ENCODE assay signal across 9 cellular contexts in genomic region chr9:109166771-109167601, GRCh38. TPM values are rescaled to one million over a fixed set of nuclear protein-coding genes. Genes with fewer than 3 reads are reported as not detected.
A peak's percentile ranks its signal among the peaks of the same experiment; 100 is the strongest.
DNase-seq lines count a peak whose midpoint lies in the region; ATAC-seq, FAIRE-seq and TF ChIP-seq lines count a peak whose summit lies in the region.
"Had no signal": no experiment of that assay in that cellular context is flagged by ENCODE, and none has a peak within 500 bp of the region (broad histone marks: within the 10 kb centered on the region; RNA-seq: fewer than 3 reads in every experiment).

Gene FRRS1L, minus strand, starts transcription at chr9:109167249. Its CDS starts 111 bp downstream, at chr9:109167138.

- H3K27ac ChIP-seq in transverse colon (no peak within 1 kb of the TSS), kidney (ENCODE audit: low read depth in 2 of 2, low read length in 2 of 2) (no peak within 1 kb of the TSS)

- H3K27ac Mint-ChIP-seq in activated T-cell treated with anti-CD3 and anti-CD28 coated beads, Interleukin-2, amount 50 U/mL, for 72 hours, result no peak within 1 kb of the TSS
- no peak within 1 kb of the TSS for H3K27ac Mint-ChIP-seq in mesothelial cell of epicardium

- H3K36me3 ChIP-seq in transverse colon, result no peaks in the 10 kb centered on the region
- H3K36me3 ChIP-seq in kidney (ENCODE audit: control insufficient read depth in 1 of 2, insufficient read depth in 2 of 2, low read length in 2 of 2), result no peaks in the 10 kb centered on the region

- DNase-seq in activated T-cell treated with anti-CD3 and anti-CD28 coated beads, Interleukin-2, amount 50 U/mL, for 72 hours, result peak in 1 of 2 donors; percentile 3
- DNase-seq in activated T-cell treated with anti-CD3 and anti-CD28 coated beads, Interleukin-2, amount 50 U/mL, for 48 hours, result no peak
- DNase-seq in cerebellum (ENCODE audit: low spot score), result peak; percentile 89
- peak; percentile 36 to 63 for DNase-seq in mesothelial cell of epicardium (ENCODE audit: low spot score in 2 of 2, unreplicated experiment in 2 of 2)
- no peak for DNase-seq in transverse colon
- DNase-seq in kidney, result no peak
- no peak for DNase-seq in NCI-H1048 (lab: John Stamatoyannopoulos, UW)

- peaks cover 55% of the 10 kb centered on the region for H3K27me3 ChIP-seq in transverse colon

- H3K36me3 Mint-ChIP-seq in activated T-cell treated with anti-CD3 and anti-CD28 coated beads, Interleukin-2, amount 50 U/mL, for 72 hours (ENCODE audit: insufficient read depth in 2 of 2), result peaks cover 0 to 6% of the 10 kb centered on the region in 2 donors
- H3K36me3 Mint-ChIP-seq in mesothelial cell of epicardium, result peaks cover 2% of the 10 kb centered on the region

- TF ChIP-seq POLR2A in transverse colon (IDR thresholded peaks at IDR 0.05), result no peak

- TF ChIP-seq CTCF in mesothelial cell of epicardium (IDR thresholded peaks at IDR 0.05; ENCODE audit: unreplicated experiment) (no peak), transverse colon (IDR thresholded peaks at IDR 0.05) (no peak), kidney (IDR thresholded peaks at IDR 0.05; ENCODE audit: borderline replicate concordance, extremely low read depth, insufficient read depth) (no peak)

- intact Hi-C loops in transverse colon (cut with DNase I; ENCODE audit: low total_unique reads), result no loop called here
- intact Hi-C loops in kidney (cut with DNase I), result no loop called here

- H3K4me1 Mint-ChIP-seq in activated T-cell treated with anti-CD3 and anti-CD28 coated beads, Interleukin-2, amount 50 U/mL, for 72 hours (ENCODE audit: low read depth), result peaks cover 11% of the 10 kb centered on the region
- peaks cover 2% of the 10 kb centered on the region for H3K4me1 Mint-ChIP-seq in mesothelial cell of epicardium

- no peak for FAIRE-seq in kidney (lab: Jason Lieb, UNC)
- FAIRE-seq: colon had no signal

- H3K4me3 Mint-ChIP-seq in activated T-cell treated with anti-CD3 and anti-CD28 coated beads, Interleukin-2, amount 50 U/mL, for 72 hours, result peak within 1 kb of the TSS; percentile 55 to 83
- H3K4me3 Mint-ChIP-seq in mesothelial cell of epicardium, result peak within 1 kb of the TSS; percentile 75

- peak in 1 of 2 donors; percentile 34 for ATAC-seq in activated T-cell treated with anti-CD3 and anti-CD28 coated beads, Interleukin-2, amount 50 U/mL, for 72 hours (replicated peaks in 1 of 2)
- ATAC-seq in HG03280 (IDR thresholded peaks at IDR 0.05; ENCODE audit: unreplicated experiment), result no peak

- in situ Hi-C loops in transverse colon (cut with MboI; ENCODE audit: low pct_ligation_motif_present in 1 of 4, low pct_unique_long_range_greater_than_20kb in 1 of 4, low sequenced_read_pairs in 3 of 4), result no loop called here

- H3K4me3 ChIP-seq in transverse colon (peak within 1 kb of the TSS in 3 of 4 donors; percentile 14 to 35 (median 16)), kidney (ENCODE audit: low read length in 2 of 2) (no peak within 1 kb of the TSS)

- WGBS in transverse colon (ENCODE audit: low coverage in 1 of 2), 2 donors, result 12 to 20% methylated on average over 6 to 59 of the region's 86 CpGs

- H3K9me3 ChIP-seq in transverse colon, result no peaks in the 10 kb centered on the region
- no peaks in the 10 kb centered on the region for H3K9me3 ChIP-seq in kidney (ENCODE audit: control insufficient read depth in 1 of 2, low read length in 2 of 2)

- no peak for TF ChIP-seq EP300 in transverse colon (IDR thresholded peaks at IDR 0.05; ENCODE audit: low read depth)

- no peaks in the 10 kb centered on the region for H3K9me3 Mint-ChIP-seq in activated T-cell treated with anti-CD3 and anti-CD28 coated beads, Interleukin-2, amount 50 U/mL, for 72 hours
- H3K9me3 Mint-ChIP-seq in mesothelial cell of epicardium, result peaks cover 11% of the 10 kb centered on the region

- no peaks in the 10 kb centered on the region for H3K4me1 ChIP-seq in transverse colon
- H3K4me1 ChIP-seq in kidney (ENCODE audit: control insufficient read depth in 1 of 2, insufficient read depth in 1 of 2, low read depth in 1 of 2, low read length in 2 of 2), result no peaks in the 10 kb centered on the region

- H3K27me3 Mint-ChIP-seq in activated T-cell treated with anti-CD3 and anti-CD28 coated beads, Interleukin-2, amount 50 U/mL, for 72 hours (ENCODE audit: low read depth), result peaks cover 64% of the 10 kb centered on the region
- peaks cover 60% of the 10 kb centered on the region for H3K27me3 Mint-ChIP-seq in mesothelial cell of epicardium (ENCODE audit: low read depth)

- H3K9ac ChIP-seq in kidney (ENCODE audit: low read length in 2 of 2), result no peak within 1 kb of the TSS

RNA-seq across cellular contexts. Expression of gene FRRS1L, which starts in this region (rescaled TPM):
- total RNA-seq in activated T-cell treated with anti-CD3 and anti-CD28 coated beads, Interleukin-2, amount 50 U/mL, for 72 hours, result not detected
- total RNA-seq in cerebellum (108 TPM), mesothelial cell of epicardium (12.4 to 14.6 TPM (median 14.4 TPM) in 3 replicates), transverse colon (under 1 TPM in 3 of 4 donors, not detected in 1; 0.40 to 0.96 (median 0.64) TPM), kidney (not detected)
- 0.06 TPM for polyA plus RNA-seq in kidney (ENCODE audit: insufficient read depth, low read depth, low replicate concordance)

Comparison
In these comparisons a context has a peak if more than half of its experiments do, and no peak if none do; other contexts are left out.
1. DNase-seq: peak in cerebellum (single experiment) and mesothelial cell of epicardium (2 of 2); none in activated T-cell treated with anti-CD3 and anti-CD28 coated beads, Interleukin-2, amount 50 U/mL, for 48 hours (0 of 2), transverse colon (single experiment), kidney (single experiment) and NCI-H1048 (single experiment).
2. H3K4me3 ChIP-seq: peak in transverse colon (3 of 4); none in kidney (0 of 2).